23 cellular contexts compared by ENCODE assay signal in genomic region chr20:7601431-7601830, GRCh38.
"Had no signal": no experiment of that assay in that cellular context is flagged by ENCODE, and none has a peak within 500 bp of the region (broad histone marks: within the 10 kb centered on the region; RNA-seq: fewer than 3 reads in every experiment).

No MANE protein-coding gene starts in this region.

- H3K9me3 ChIP-seq: sigmoid colon had no signal

- H3K4me1 Mint-ChIP-seq: naive thymus-derived CD4-positive, alpha-beta T cell; nephron progenitor cell had no signal

- H3K27me3 ChIP-seq: hepatocyte, right atrium auricular region, sigmoid colon, stomach had no signal

- H2AFZ ChIP-seq: hepatocyte had no signal

- H3K27ac ChIP-seq: coronary artery, hepatocyte, right atrium auricular region, sigmoid colon, skin epidermis, stomach had no signal

- H3K79me2 ChIP-seq: hepatocyte had no signal

- H3K36me3 ChIP-seq: right atrium auricular region, sigmoid colon, stomach had no signal

- H3K9me3 Mint-ChIP-seq: nephron progenitor cell had no signal

- H3K4me3 ChIP-seq: coronary artery, hepatocyte, lung, right atrium auricular region, sigmoid colon, skin epidermis, stomach had no signal

- H3K4me2 ChIP-seq: hepatocyte had no signal

- H3K27ac Mint-ChIP-seq: effector memory CD8-positive, alpha-beta T cell; naive thymus-derived CD4-positive, alpha-beta T cell; nephron progenitor cell had no signal

- H3K4me3 Mint-ChIP-seq: effector memory CD8-positive, alpha-beta T cell; naive thymus-derived CD4-positive, alpha-beta T cell; nephron progenitor cell had no signal

- H3K27me3 Mint-ChIP-seq: effector memory CD8-positive, alpha-beta T cell; naive thymus-derived CD4-positive, alpha-beta T cell had no signal

- H3K4me1 ChIP-seq: right atrium auricular region, sigmoid colon, stomach had no signal

- FAIRE-seq: urothelium cell line had no signal

- DNase-seq: effector memory CD8-positive, alpha-beta T cell; erythroblast; foreskin melanocyte; head of caudate nucleus; left colon; left ventricle myocardium superior; mesendoderm; naive thymus-derived CD4-positive, alpha-beta T cell; nephron progenitor cell; posterior cingulate gyrus; sigmoid colon; stimulated activated CD4-positive, alpha-beta T cell treated with anti-CD3 and anti-CD28 coated beads, Interleukin-2, amount 100 ng/mL, for 24 hours; stimulated activated CD4-positive, alpha-beta T cell treated with anti-CD3 and anti-CD28 coated beads, Interleukin-4, amount 100 ng/mL, for 4 hours; stimulated activated naive CD4-positive, alpha-beta T cell; stomach; substantia nigra; trophoblast cell had no signal
